Comparison of ENCODE assay signal across 22 cellular contexts in genomic region chr2:46013726-46014125, GRCh38.
"Had no signal": no experiment of that assay in that cellular context is flagged by ENCODE, and none has a peak within 500 bp of the region (broad histone marks: within the 10 kb centered on the region; RNA-seq: fewer than 3 reads in every experiment).

No MANE protein-coding gene starts in this region.

- ATAC-seq: gastrocnemius medialis; heart right ventricle; left lobe of liver; mucosa of descending colon; naive thymus-derived CD8-positive, alpha-beta T cell had no signal

- H3K36me3 ChIP-seq: gastrocnemius medialis, neural progenitor cell had no signal

- H3K27ac Mint-ChIP-seq: naive thymus-derived CD8-positive, alpha-beta T cell; type B pancreatic cell had no signal

- H3K4me1 Mint-ChIP-seq: naive thymus-derived CD8-positive, alpha-beta T cell had no signal

- H3K9me3 Mint-ChIP-seq: naive thymus-derived CD8-positive, alpha-beta T cell; neural progenitor cell had no signal

- H3K27me3 ChIP-seq: dorsolateral prefrontal cortex, esophagus muscularis mucosa, gastrocnemius medialis, heart right ventricle, neural progenitor cell, sigmoid colon, stomach had no signal

- DNase-seq: cortex of kidney; dorsolateral prefrontal cortex; effector memory CD4-positive, alpha-beta T cell; gastrocnemius medialis; heart right ventricle; hypothalamus; mammary epithelial cell; mucosa of descending colon; naive thymus-derived CD8-positive, alpha-beta T cell; occipital lobe; sigmoid colon; stimulated activated CD4-positive, alpha-beta T cell treated with anti-CD3 and anti-CD28 coated beads, Interleukin-2, amount 100 ng/mL, for 24 hours; stimulated activated CD4-positive, alpha-beta T cell treated with anti-CD3 and anti-CD28 coated beads, Interleukin-4, amount 100 ng/mL, for 4 hours; stimulated activated naive CD4-positive, alpha-beta T cell; stomach had no signal

- H3K27me3 Mint-ChIP-seq: naive thymus-derived CD8-positive, alpha-beta T cell; type B pancreatic cell had no signal

- H3K27ac ChIP-seq: dorsolateral prefrontal cortex, epithelial cell of prostate, esophagus muscularis mucosa, gastrocnemius medialis, neural progenitor cell, parathyroid adenoma, sigmoid colon, stomach had no signal

- H3K4me3 ChIP-seq: dorsolateral prefrontal cortex, esophagus muscularis mucosa, gastrocnemius medialis, heart right ventricle, mucosa of descending colon, neural progenitor cell, sigmoid colon, skin epidermis, stomach had no signal

- H3K9ac ChIP-seq: neural progenitor cell, parathyroid adenoma had no signal

- H3K4me1 ChIP-seq: parathyroid adenoma, sigmoid colon had no signal

- H3K9me3 ChIP-seq: esophagus muscularis mucosa, gastrocnemius medialis, heart right ventricle, mucosa of descending colon, sigmoid colon, stomach had no signal

- H2AFZ ChIP-seq: neural progenitor cell, parathyroid adenoma had no signal

- H3K4me2 ChIP-seq: neural progenitor cell had no signal

- H3K4me3 Mint-ChIP-seq: naive thymus-derived CD8-positive, alpha-beta T cell; neural progenitor cell; type B pancreatic cell had no signal
